In the genomic region with DNA sequence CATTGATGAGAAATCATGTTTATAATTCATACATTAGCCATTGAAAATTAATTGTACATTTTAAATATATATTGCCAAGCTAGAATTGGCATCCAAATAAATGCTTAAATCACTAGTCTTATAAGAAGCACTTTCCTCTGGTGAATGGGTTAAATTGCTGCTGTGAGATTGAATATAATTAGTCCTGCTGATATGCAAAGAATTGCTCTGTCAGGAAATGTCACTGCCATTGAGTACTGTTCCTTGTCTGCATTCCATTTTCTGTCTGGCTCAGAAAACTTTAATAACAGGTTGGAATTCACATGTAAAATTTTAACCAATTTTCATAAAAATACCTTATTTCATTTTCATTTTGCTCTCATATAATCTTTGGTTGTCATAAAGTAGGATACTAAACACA, we compare ENCODE assay signal across 25 cellular contexts.
DNase-seq lines count a peak whose midpoint lies in the region; ATAC-seq and TF ChIP-seq lines count a peak whose summit lies in the region.
"Had no signal": no experiment of that assay in that cellular context is flagged by ENCODE, and none has a peak within 500 bp of the region (broad histone marks: within the 10 kb centered on the region; RNA-seq: fewer than 3 reads in every experiment).

No MANE protein-coding gene starts in this region.

- H3K4me1 ChIP-seq in endodermal cell (ENCODE audit: control insufficient read depth, insufficient read depth, low read length) = peaks cover 10% of the 10 kb centered on the region
- H3K4me1 ChIP-seq: BE2C, BLaER1 had no signal

- no peaks in the 10 kb centered on the region for H3K36me3 ChIP-seq in endodermal cell (ENCODE audit: control insufficient read depth, insufficient read depth, low read length)
- H3K36me3 ChIP-seq: BE2C, BLaER1 had no signal

- H3K9me3 ChIP-seq in endodermal cell (ENCODE audit: control insufficient read depth, low read length) = no peaks in the 10 kb centered on the region
- H3K9me3 ChIP-seq: BE2C, BLaER1 had no signal

- H3K9ac ChIP-seq in endodermal cell (ENCODE audit: extremely low read depth, low read length, poor library complexity, severe bottlenecking) = no peak overlapping the region
- H3K9ac ChIP-seq: BLaER1 had no signal

- H3K27me3 ChIP-seq in endodermal cell (ENCODE audit: control insufficient read depth, insufficient read depth, low read length, poor library complexity, severe bottlenecking) = no peaks in the 10 kb centered on the region
- H3K27me3 ChIP-seq: BLaER1 had no signal

- no peak overlapping the region for H3K4me3 Mint-ChIP-seq in endodermal cell
- H3K4me3 Mint-ChIP-seq: CD14-positive monocyte; CD4-positive, alpha-beta memory T cell; CD4-positive, CD25-positive, alpha-beta regulatory T cell; CD8-positive, alpha-beta memory T cell had no signal

- no peak overlapping the region for H3K4me3 ChIP-seq in endodermal cell (ENCODE audit: low read length)
- H3K4me3 ChIP-seq: BLaER1, GM12878 had no signal

- DNase-seq in Right ventricle myocardium superior = no peak
- DNase-seq in Right ventricle myocardium inferior (ENCODE audit: missing footprints) = no peak
- no peak for DNase-seq in left ventricle myocardium superior
- no peak for DNase-seq in left cardiac atrium
- no peak for DNase-seq in endodermal cell
- DNase-seq: 8988T; ACHN; BE2C; C1 segment of cervical spinal cord; CD4-positive, alpha-beta memory T cell; CD4-positive, CD25-positive, alpha-beta regulatory T cell; CD8-positive, alpha-beta memory T cell; COR-L47; DMS 273 treated with DMSO at 0.1 percent for 48 hours; DMS153; DMS53; DMS79; DND-41; EL; GDM1 had no signal

- peak overlapping the region; percentile 18 for H3K27ac ChIP-seq in endodermal cell (ENCODE audit: low read depth, low read length)
- H3K27ac ChIP-seq: BLaER1 had no signal

- peaks cover 9% of the 10 kb centered on the region for H3K4me1 Mint-ChIP-seq in endodermal cell
- H3K4me1 Mint-ChIP-seq: CD14-positive monocyte; CD4-positive, alpha-beta memory T cell; CD4-positive, CD25-positive, alpha-beta regulatory T cell; CD8-positive, alpha-beta memory T cell had no signal

- TF ChIP-seq CTCF in endodermal cell (conservative IDR thresholded peaks at IDR 0.05) = no peak

- no peak overlapping the region for H3K27ac Mint-ChIP-seq in endodermal cell
- H3K27ac Mint-ChIP-seq: CD14-positive monocyte; CD4-positive, alpha-beta memory T cell; CD4-positive, CD25-positive, alpha-beta regulatory T cell; CD8-positive, alpha-beta memory T cell had no signal

- ATAC-seq in Right ventricle myocardium superior (ENCODE audit: poor library complexity) (peak; percentile 93), Right ventricle myocardium inferior (no peak), left ventricle myocardium superior (peak; percentile 60), left cardiac atrium (no peak), GM18870 (IDR thresholded peaks at IDR 0.05; ENCODE audit: unreplicated experiment) (no peak), GM18520 (IDR thresholded peaks at IDR 0.05; ENCODE audit: unreplicated experiment) (no peak)
- ATAC-seq: GM12878 had no signal

- H3K27me3 Mint-ChIP-seq in endodermal cell (ENCODE audit: insufficient read depth) = no peaks in the 10 kb centered on the region
- H3K27me3 Mint-ChIP-seq: CD4-positive, alpha-beta memory T cell; CD4-positive, CD25-positive, alpha-beta regulatory T cell; CD8-positive, alpha-beta memory T cell had no signal

- H3K9me3 Mint-ChIP-seq in endodermal cell = peaks cover 12% of the 10 kb centered on the region

- peaks cover 2% of the 10 kb centered on the region for H3K36me3 Mint-ChIP-seq in endodermal cell (ENCODE audit: low read depth)
- H3K36me3 Mint-ChIP-seq: CD14-positive monocyte; CD4-positive, alpha-beta memory T cell; CD4-positive, CD25-positive, alpha-beta regulatory T cell; CD8-positive, alpha-beta memory T cell had no signal

- intact Hi-C loops in Right ventricle myocardium superior (cut with DNase I) = loop anchor here (5.0 kb wide), 1 partner anchor 147 kb away; no protein-coding TSS in a partner anchor
- intact Hi-C loops in Right ventricle myocardium inferior (cut with DNase I) = no loop called here
- intact Hi-C loops in left ventricle myocardium superior (cut with micrococcal nuclease) = no loop called here
- intact Hi-C loops in left cardiac atrium (cut with DNase I) = no loop called here

Comparison
In these comparisons a context has a peak if more than half of its experiments do, and no peak if none do; other contexts are left out.
1. ATAC-seq: peak in Right ventricle myocardium superior (single experiment) and left ventricle myocardium superior (single experiment); none in Right ventricle myocardium inferior (single experiment), left cardiac atrium (0 of 2), GM18870 (single experiment) and GM18520 (single experiment).